In the genomic region with DNA sequence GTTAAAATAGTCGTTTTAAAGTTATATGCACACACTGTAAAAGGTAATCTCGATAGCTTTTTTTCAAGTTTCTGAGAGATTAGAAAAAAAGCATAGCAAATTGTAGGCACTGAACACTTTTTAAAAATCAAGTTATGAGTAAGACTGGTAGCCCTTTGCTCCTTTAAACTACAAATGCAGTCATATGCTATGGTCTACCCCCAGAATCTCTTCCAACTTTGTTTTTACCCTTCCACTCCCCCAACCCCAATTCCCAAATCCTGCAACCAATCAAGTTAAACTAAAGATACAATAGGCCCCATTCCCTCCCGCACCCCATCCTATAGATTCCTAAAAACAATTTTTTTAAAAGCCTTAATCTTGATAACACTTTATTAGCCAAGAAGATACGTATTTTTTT, we compare ENCODE assay signal across 9 cellular contexts. TPM values are rescaled to one million over a fixed set of nuclear protein-coding genes. Genes with fewer than 3 reads are reported as not detected.
A peak's percentile ranks its signal among the peaks of the same experiment; 100 is the strongest.
DNase-seq lines count a peak whose midpoint lies in the region; TF ChIP-seq lines count a peak whose summit lies in the region.
"Had no signal": no experiment of that assay in that cellular context is flagged by ENCODE, and none has a peak within 500 bp of the region (broad histone marks: within the 10 kb centered on the region; RNA-seq: fewer than 3 reads in every experiment).

No MANE protein-coding gene starts in this region.

- H3K4me3 ChIP-seq in BLaER1 (peak overlapping the region; percentile 85), fibroblast of mammary gland (ENCODE audit: control insufficient read depth, low read depth, low read length) (peak overlapping the region; percentile 72), osteoblast (ENCODE audit: insufficient read depth, low read length) (peak overlapping the region; percentile 87)

- no peaks in the 10 kb centered on the region for H3K27me3 ChIP-seq in BLaER1
- H3K27me3 ChIP-seq in osteoblast (ENCODE audit: insufficient read depth, low read length) = no peaks in the 10 kb centered on the region

- peak overlapping the region; percentile 81 for H3K4me2 ChIP-seq in BLaER1
- peak overlapping the region; percentile 85 for H3K4me2 ChIP-seq in osteoblast (ENCODE audit: insufficient read depth, low read length)

- H3K36me3 ChIP-seq in BLaER1 = no peaks in the 10 kb centered on the region
- no peaks in the 10 kb centered on the region for H3K36me3 ChIP-seq in osteoblast (ENCODE audit: insufficient read depth, low read length)

- H3K79me2 ChIP-seq in osteoblast (ENCODE audit: insufficient read depth, low read length) = peaks cover 27% of the 10 kb centered on the region

- TF ChIP-seq CTCF in fibroblast of mammary gland (conservative IDR thresholded peaks at IDR 0.05; ENCODE audit: control insufficient read depth, insufficient read depth, low read depth, low read length) (no peak), osteoblast (IDR thresholded peaks at IDR 0.05; ENCODE audit: extremely low read depth, low read depth, low read length) (no peak)

- DNase-seq in NCI-H748 treated with DMSO at 0.1 percent for 48 hours (lab: John Stamatoyannopoulos, UW) = peak; percentile 32
- no peak for DNase-seq in fibroblast of mammary gland (ENCODE audit: low read depth)
- no peak for DNase-seq in osteoblast (ENCODE audit: insufficient read length, low spot score, missing footprints)
- DNase-seq in NCI-H2227 (lab: John Stamatoyannopoulos, UW; ENCODE audit: unreplicated experiment) = no peak
- no peak for DNase-seq in activated CD4-positive, alpha-beta T cell treated with anti-CD3 and anti-CD28 coated beads for 4 hours
- no peak for DNase-seq in activated naive CD4-positive, alpha-beta T cell (lab: John Stamatoyannopoulos, UW)
- no peak for DNase-seq in cerebellar cortex (ENCODE audit: low spot score)
- DNase-seq: activated T-cell treated with anti-CD3 and anti-CD28 coated beads, Interleukin-2, amount 50 U/mL, for 24 hours had no signal

- H3K4me1 ChIP-seq in BLaER1 = peaks cover 32% of the 10 kb centered on the region
- peaks cover 16% of the 10 kb centered on the region for H3K4me1 ChIP-seq in osteoblast (ENCODE audit: insufficient read depth, low read length)

- H3K9ac ChIP-seq in BLaER1 = no peak overlapping the region; the same call in 1 of the 2 replicates

- H4K20me1 ChIP-seq in BLaER1 (no peaks in the 10 kb centered on the region), osteoblast (ENCODE audit: insufficient read depth, low read length) (no peaks in the 10 kb centered on the region)

- H2AFZ ChIP-seq in osteoblast (ENCODE audit: low read length) = no peak overlapping the region

- H3K9me3 ChIP-seq in BLaER1 (no peaks in the 10 kb centered on the region), osteoblast (ENCODE audit: low read depth, low read length) (no peaks in the 10 kb centered on the region)

- H3K27ac ChIP-seq in BLaER1 = no peak overlapping the region
- peak overlapping the region; percentile 99 for H3K27ac ChIP-seq in osteoblast (ENCODE audit: low read depth, low read length)

RNA-seq across cellular contexts. Expression of gene BAZ2B, which starts 0.7 kb away (rescaled TPM):
- 59.4 and 62.8 TPM in 2 replicates for total RNA-seq in osteoblast
